ENCODE assay signal across 21 cellular contexts in genomic region chr20:47445291-47445690, GRCh38. TPM values are rescaled to one million over a fixed set of nuclear protein-coding genes. Genes with fewer than 3 reads are reported as not detected.
A peak's percentile ranks its signal among the peaks of the same experiment; 100 is the strongest.
DNase-seq lines count a peak whose midpoint lies in the region; ATAC-seq, FAIRE-seq and TF ChIP-seq lines count a peak whose summit lies in the region.
"Had no signal": no experiment of that assay in that cellular context is flagged by ENCODE, and none has a peak within 500 bp of the region (broad histone marks: within the 10 kb centered on the region; RNA-seq: fewer than 3 reads in every experiment).

No MANE protein-coding gene starts in this region.

- H3K27me3 ChIP-seq in HepG2 (ENCODE audit: control insufficient read depth in 1 of 2, insufficient read depth in 2 of 2, low read length in 2 of 2) (no peaks in the 10 kb centered on the region), right lobe of liver (no peaks in the 10 kb centered on the region), GM12878 (replicated peaks in 1 of 2; ENCODE audit: control insufficient read depth in 2 of 2, insufficient read depth in 2 of 2, low read length in 1 of 2) (no peaks in the 10 kb centered on the region)
- H3K27me3 ChIP-seq in naive thymus-derived CD4-positive, alpha-beta T cell (ENCODE audit: control insufficient read depth in 2 of 2, insufficient read depth in 2 of 2, low read length in 2 of 2) = no peaks in the 10 kb centered on the region

- 98% methylated on average over 8 of the region's 8 CpGs for WGBS in HepG2 (ENCODE audit: low lambda C conversion rate)
- 89% methylated on average over 7 of the region's 8 CpGs for WGBS in right lobe of liver (ENCODE audit: insufficient coverage, low coverage, low lambda C conversion rate, missing lambda C conversion rate)
- 90% methylated on average over 8 of the region's 8 CpGs for WGBS in GM12878 (ENCODE audit: insufficient coverage, insufficient replicate concordance, low lambda C conversion rate, missing lambda C conversion rate)

- H3K79me2 ChIP-seq in HepG2 (ENCODE audit: insufficient read depth, low read length) (no peaks in the 10 kb centered on the region), GM12878 (ENCODE audit: control insufficient read depth, insufficient read depth, low read length) (no peaks in the 10 kb centered on the region)

- H3K4me3 ChIP-seq in HepG2 (replicated peaks in 1 of 3; ENCODE audit: insufficient read depth in 1 of 3, low read depth in 2 of 3, low read length in 3 of 3) (no peak overlapping the region), right lobe of liver (no peak overlapping the region), GM12878 (no peak overlapping the region)
- no peak overlapping the region for H3K4me3 ChIP-seq in naive thymus-derived CD4-positive, alpha-beta T cell (ENCODE audit: low read length)
- H3K4me3 ChIP-seq: GM23248 had no signal

- no peak for DNase-seq in HepG2 (ENCODE audit: low spot score)
- DNase-seq in right lobe of liver = no peak
- DNase-seq in GM12878 (ENCODE audit: low read depth, low spot score) = no peak
- DNase-seq in mucosa of gallbladder (ENCODE audit: low spot score) = no peak
- DNase-seq in naive thymus-derived CD4-positive, alpha-beta T cell = no peak
- DNase-seq: AML-193; C1 segment of cervical spinal cord; Calu3; CD4-positive, alpha-beta memory T cell; COR-L47; DMS53; DMS79 treated with DMSO at 0.1 percent for 48 hours; GF-D8; GM23248; H7; HCEC 1CT had no signal

- H3K36me3 ChIP-seq in HepG2 (replicated peaks in 1 of 2; ENCODE audit: control insufficient read depth in 1 of 2, insufficient read depth in 2 of 2, low read length in 2 of 2) = no peaks in the 10 kb centered on the region
- no peaks in the 10 kb centered on the region for H3K36me3 ChIP-seq in right lobe of liver
- H3K36me3 ChIP-seq in GM12878 (ENCODE audit: control insufficient read depth in 2 of 2, insufficient read depth in 2 of 2, low read length in 1 of 2) = no peaks in the 10 kb centered on the region
- H3K36me3 ChIP-seq in naive thymus-derived CD4-positive, alpha-beta T cell (ENCODE audit: control insufficient read depth in 2 of 3, insufficient read depth in 3 of 3, low read length in 3 of 3) = no peaks in the 10 kb centered on the region

- H3K27me3 Mint-ChIP-seq in stimulated activated memory B cell treated with anti-CD40 and anti-IgM and Interleukin-4, amounts not matched to agents 10 μg/mL and 1 μg/mL and 100 μg/mL, for 72 hours = no peaks in the 10 kb centered on the region
- H3K27me3 Mint-ChIP-seq in naive thymus-derived CD4-positive, alpha-beta T cell = no peaks in the 10 kb centered on the region
- H3K27me3 Mint-ChIP-seq: CD4-positive, alpha-beta memory T cell had no signal

- H3K9ac ChIP-seq in HepG2 (ENCODE audit: insufficient read depth, low read depth, low read length) (no peak overlapping the region), GM12878 (ENCODE audit: control insufficient read depth, insufficient read depth, low read length) (no peak overlapping the region)
- H3K9ac ChIP-seq: GM23248 had no signal

- H3K4me2 ChIP-seq in HepG2 (ENCODE audit: low read depth, low read length) = no peak overlapping the region
- no peak overlapping the region for H3K4me2 ChIP-seq in GM12878 (ENCODE audit: control insufficient read depth, insufficient read depth)

- FAIRE-seq in HepG2 (lab: Jason Lieb, UNC) (no peak), GM12878 (lab: Jason Lieb, UNC) (no peak)
- FAIRE-seq: A204.1, GM12892, H1 had no signal

- H3K27ac ChIP-seq in HepG2 (ENCODE audit: extremely low read length, insufficient read depth, low read length) (no peak overlapping the region), right lobe of liver (no peak overlapping the region), GM12878 (ENCODE audit: control insufficient read depth, insufficient read depth) (no peak overlapping the region)
- no peak overlapping the region for H3K27ac ChIP-seq in naive thymus-derived CD4-positive, alpha-beta T cell (ENCODE audit: low read depth, low read length)
- H3K27ac ChIP-seq: 22Rv1, GM23248 had no signal

- POLR2A ChIA-PET in HepG2 (lab: Yijun Ruan, JAX) = interaction anchor here (1.2 kb wide), 1 partner anchor 9 kb away, joined by 3 read pairs; no protein-coding TSS in a partner anchor
- POLR2A ChIA-PET in GM12878 (lab: Charles Lee) = interaction anchor here (0.5 kb wide), 1 partner anchor 20 kb away, joined by 3 read pairs; no protein-coding TSS in a partner anchor
- POLR2A ChIA-PET in naive thymus-derived CD4-positive, alpha-beta T cell (lab: Charles Lee) = interaction anchor here (0.6 kb wide), 1 partner anchor 91 kb away, joined by 3 read pairs; no protein-coding TSS in a partner anchor

- TF ChIP-seq EP300 in HepG2 (IDR thresholded peaks at IDR 0.05; ENCODE audit: low read depth in 2 of 2, low read length in 2 of 2) = no peak
- TF ChIP-seq EP300 in HepG2 (CRISPR knock-in tag; IDR thresholded peaks at IDR 0.05; ENCODE audit: borderline replicate concordance) = no peak
- TF ChIP-seq EP300 in GM12878 (IDR thresholded peaks at IDR 0.05; ENCODE audit: borderline replicate concordance in 1 of 2, control insufficient read depth in 1 of 2, low read depth in 2 of 2, low read length in 2 of 2) = no peak

- H3K4me1 Mint-ChIP-seq in stimulated activated memory B cell treated with anti-CD40 and anti-IgM and Interleukin-4, amounts not matched to agents 10 μg/mL and 1 μg/mL and 100 μg/mL, for 72 hours = peaks cover 28% of the 10 kb centered on the region
- H3K4me1 Mint-ChIP-seq in naive thymus-derived CD4-positive, alpha-beta T cell = peaks cover 0 to 5% (median 0%) of the 10 kb centered on the region in 7 donors
- H3K4me1 Mint-ChIP-seq: CD4-positive, alpha-beta memory T cell had no signal

- H3K27ac Mint-ChIP-seq in stimulated activated memory B cell treated with anti-CD40 and anti-IgM and Interleukin-4, amounts not matched to agents 10 μg/mL and 1 μg/mL and 100 μg/mL, for 72 hours = peak overlapping the region; percentile 51
- H3K27ac Mint-ChIP-seq in naive thymus-derived CD4-positive, alpha-beta T cell = no peak overlapping the region
- H3K27ac Mint-ChIP-seq: CD4-positive, alpha-beta memory T cell had no signal

- H3K4me3 Mint-ChIP-seq in stimulated activated memory B cell treated with anti-CD40 and anti-IgM and Interleukin-4, amounts not matched to agents 10 μg/mL and 1 μg/mL and 100 μg/mL, for 72 hours = no peak overlapping the region
- no peak overlapping the region for H3K4me3 Mint-ChIP-seq in naive thymus-derived CD4-positive, alpha-beta T cell
- H3K4me3 Mint-ChIP-seq: CD4-positive, alpha-beta memory T cell had no signal

- H3K9me3 ChIP-seq in HepG2 (ENCODE audit: low read length) = no peaks in the 10 kb centered on the region
- no peaks in the 10 kb centered on the region for H3K9me3 ChIP-seq in right lobe of liver
- H3K9me3 ChIP-seq in GM12878 (replicated peaks; ENCODE audit: control insufficient read depth, insufficient read depth, low read length) = no peaks in the 10 kb centered on the region; the same call in 1 of the 3 replicates
- H3K9me3 ChIP-seq in naive thymus-derived CD4-positive, alpha-beta T cell (ENCODE audit: control insufficient read depth in 2 of 3, low read length in 3 of 3) = no peaks in the 10 kb centered on the region

- intact Hi-C loops in HepG2 (cut with micrococcal nuclease; ENCODE audit: unreplicated experiment) = no loop called here
- intact Hi-C loops in right lobe of liver (cut with DNase I) = no loop called here
- intact Hi-C loops in GM12878 (cut with micrococcal nuclease; ENCODE audit: unreplicated experiment) = no loop called here
- intact Hi-C loops in naive thymus-derived CD4-positive, alpha-beta T cell (cut with micrococcal nuclease) = no loop called here

- no peaks in the 10 kb centered on the region for H3K36me3 Mint-ChIP-seq in stimulated activated memory B cell treated with anti-CD40 and anti-IgM and Interleukin-4, amounts not matched to agents 10 μg/mL and 1 μg/mL and 100 μg/mL, for 72 hours
- no peaks in the 10 kb centered on the region for H3K36me3 Mint-ChIP-seq in naive thymus-derived CD4-positive, alpha-beta T cell
- H3K36me3 Mint-ChIP-seq: CD4-positive, alpha-beta memory T cell had no signal

- TF ChIP-seq POLR2A in HepG2 (IDR thresholded peaks at IDR 0.05; ENCODE audit: insufficient read depth in 1 of 2, low read depth in 2 of 2, low read length in 2 of 2) = no peak
- no peak for TF ChIP-seq POLR2A in right lobe of liver (IDR thresholded peaks at IDR 0.05)
- TF ChIP-seq POLR2A in GM12878 (IDR thresholded peaks at IDR 0.05; ENCODE audit: low read depth, low read length) = no peak

- SMC1A ChIA-PET in GM12878 (lab: Charles Lee; ENCODE audit: uncharacterized antibody, unreplicated experiment) = interaction anchor here (0.9 to 1.0 kb wide), 2 partner anchors 11 to 68 kb away, joined by 3 read pairs; no protein-coding TSS in a partner anchor

- no peak for TF ChIP-seq CTCF in HepG2 (CRISPR knock-in tag; IDR thresholded peaks at IDR 0.05)
- no peak for TF ChIP-seq CTCF in right lobe of liver (IDR thresholded peaks at IDR 0.05)
- no peak for TF ChIP-seq CTCF in GM12878 (IDR thresholded peaks at IDR 0.05 in 2 of 3, conservative IDR thresholded peaks at IDR 0.05 in 1 of 3; ENCODE audit: control insufficient read depth in 2 of 3, extremely low read depth in 1 of 3, insufficient read depth in 1 of 3, low read depth in 3 of 3, low read length in 3 of 3)

- in situ Hi-C loops in HepG2 (cut with HindIII; ENCODE audit: extremely low pct_ligation_motif_present, low pct_unique_long_range_greater_than_20kb) (no loop called here), GM12878 (cut with MboI) (no loop called here)

- TF ChIP-seq RAD21 in HepG2 (CRISPR knock-in tag; IDR thresholded peaks at IDR 0.05) = no peak
- TF ChIP-seq RAD21 in GM12878 (IDR thresholded peaks at IDR 0.05; ENCODE audit: insufficient read depth, low read depth, low read length) = no peak

- H3K4me1 ChIP-seq in HepG2 (ENCODE audit: insufficient read depth, low read length) (peaks cover 43% of the 10 kb centered on the region), right lobe of liver (no peaks in the 10 kb centered on the region), GM12878 (ENCODE audit: control insufficient read depth, insufficient read depth, low read length) (peaks cover 8% of the 10 kb centered on the region)
- H3K4me1 ChIP-seq in naive thymus-derived CD4-positive, alpha-beta T cell (ENCODE audit: control insufficient read depth in 2 of 2, insufficient read depth in 2 of 2, low read length in 2 of 2) = no peaks in the 10 kb centered on the region

- RAD21 ChIA-PET in GM12878 (lab: Charles Lee; ENCODE audit: unreplicated experiment) = no interaction called here

- CTCF ChIA-PET in HepG2 (lab: Yijun Ruan, JAX; ENCODE audit: low intra/inter-chr PET ratio, low total read pairs) (no interaction called here), GM12878 (lab: Yijun Ruan, JAX) (interaction anchor here (0.7 kb wide), 1 partner anchor 171 kb away, joined by 3 read pairs; no protein-coding TSS in a partner anchor)
- CTCF ChIA-PET in naive thymus-derived CD4-positive, alpha-beta T cell (lab: Charles Lee) = interaction anchor here (0.7 to 1.1 kb wide), 2 partner anchors 14 to 1175 kb away, joined by 3 read pairs; no protein-coding TSS in a partner anchor

- H3K9me3 Mint-ChIP-seq in stimulated activated memory B cell treated with anti-CD40 and anti-IgM and Interleukin-4, amounts not matched to agents 10 μg/mL and 1 μg/mL and 100 μg/mL, for 72 hours = no peaks in the 10 kb centered on the region
- H3K9me3 Mint-ChIP-seq in naive thymus-derived CD4-positive, alpha-beta T cell = no peaks in the 10 kb centered on the region
- H3K9me3 Mint-ChIP-seq: CD4-positive, alpha-beta memory T cell had no signal

- no peaks in the 10 kb centered on the region for H4K20me1 ChIP-seq in HepG2 (ENCODE audit: insufficient read depth, low read length)
- no peaks in the 10 kb centered on the region for H4K20me1 ChIP-seq in GM12878 (ENCODE audit: control insufficient read depth, insufficient read depth)

- ATAC-seq in HepG2 (no peak), right lobe of liver (no peak), GM12878 (no peak)
- no peak for ATAC-seq in stimulated activated memory B cell treated with anti-CD40 and anti-IgM and Interleukin-4, amounts not matched to agents 10 μg/mL and 1 μg/mL and 100 μg/mL, for 72 hours
- no peak for ATAC-seq in naive thymus-derived CD4-positive, alpha-beta T cell

- no TSS peak for BruUV-seq in HepG2 (replicated peaks; lab: Mats Ljungman, UMichigan)
- BruUV-seq in GM12878 (replicated peaks; lab: Mats Ljungman, UMichigan) = no TSS peak

- no peak overlapping the region for H2AFZ ChIP-seq in HepG2 (ENCODE audit: low read length)
- no peak overlapping the region for H2AFZ ChIP-seq in GM12878 (ENCODE audit: control insufficient read depth, low read depth, low read length)
- H2AFZ ChIP-seq: GM23248 had no signal

RNA-seq across cellular contexts. Expression of gene NCOA3, which starts 56.4 kb away (rescaled TPM):
- total RNA-seq in HepG2 (2016; rRNA removed; fragmentation: Illumina TruSeq; extraction: Trizol) (56.8 and 76.2 TPM in 2 replicates), right lobe of liver (10 to 100 TPM; 11.2 to 15.1 (median 13.8) TPM), GM12878 (2014; rRNA removed) (82.4 and 88.7 TPM in 2 replicates), GM12878 (2014; rRNA removed; fragmentation: Illumina TruSeq; extraction: Trizol) (95.3 and 95.8 TPM in 2 replicates), GM12878 (2021) (87.4 and 96.2 TPM in 2 replicates), mucosa of gallbladder (30.9 TPM)
- total RNA-seq in HepG2 (2016; cell fraction: cytosol; rRNA removed; fragmentation: Illumina TruSeq; extraction: Trizol; ENCODE audit: low read depth) = 30.2 and 36.5 TPM in 2 replicates
- total RNA-seq in HepG2 (2016; cell fraction: insoluble cytoplasmic fraction; rRNA removed; fragmentation: Illumina TruSeq; extraction: Trizol) = 56.0 and 74.0 TPM in 2 replicates
- total RNA-seq in HepG2 (2016; cell fraction: membrane; rRNA removed; fragmentation: Illumina TruSeq; extraction: Trizol) = 34.2 and 36.7 TPM in 2 replicates
- total RNA-seq in HepG2 (2016; cell fraction: nucleus; rRNA removed; fragmentation: Illumina TruSeq; extraction: Trizol) = 59.3 and 64.3 TPM in 2 replicates
- polyA plus RNA-seq in HepG2 (2011; rRNA removed) (25.0 and 35.0 TPM in 2 replicates), GM12878 (2011; rRNA removed) (92.6 and 114 TPM in 2 replicates), GM12878 (2014; fragmentation: Illumina TruSeq; extraction: Trizol) (78.2 and 94.6 TPM in 2 replicates), GM12878 (2014; fragmentation: Nextera tagmentation; extraction: Ambion mirVana) (10 to 100 TPM; 16.9 to 18.0 TPM), GM12878 (2014; rRNA removed) (62.4 and 66.0 TPM in 2 replicates), GM12878 (2016; fragmentation: Nextera tagmentation; extraction: Ambion mirVana) (10 to 100 TPM; 68.1 to 69.1 TPM)
- 17.2 and 18.9 TPM in 2 replicates for polyA plus RNA-seq in HepG2 (2011; cell fraction: cytosol; rRNA removed)
- 36.9 and 40.6 TPM in 2 replicates for polyA plus RNA-seq in HepG2 (2011; cell fraction: nucleus; rRNA removed)
- polyA plus RNA-seq in HepG2 (2012) = 22.6 and 26.9 TPM in 2 replicates
- 2.0 and 2.4 TPM in 2 replicates for polyA plus RNA-seq in HepG2 (2016; cell fraction: cytosol; fragmentation: Illumina TruSeq; extraction: Trizol; ENCODE audit: low read depth)
- 40.1 and 40.4 TPM in 2 replicates for polyA plus RNA-seq in HepG2 (2016; cell fraction: insoluble cytoplasmic fraction; fragmentation: Illumina TruSeq; extraction: Trizol; ENCODE audit: low read depth)
- 5.5 and 5.7 TPM in 2 replicates for polyA plus RNA-seq in HepG2 (2016; cell fraction: membrane; fragmentation: Illumina TruSeq; extraction: Trizol; ENCODE audit: low read depth)
- polyA plus RNA-seq in HepG2 (2016; cell fraction: nucleus; fragmentation: Illumina TruSeq; extraction: Trizol; ENCODE audit: insufficient read depth, low read depth) = 53.5 and 57.7 TPM in 2 replicates
- polyA minus RNA-seq in HepG2 (2011; rRNA and poly(A)+ RNA removed; ENCODE audit: low replicate concordance) = 49.8 and 56.6 TPM in 2 replicates
- polyA minus RNA-seq in HepG2 (2011; cell fraction: cytosol; rRNA and poly(A)+ RNA removed) = 41.6 and 42.5 TPM in 2 replicates
- polyA minus RNA-seq in HepG2 (2011; cell fraction: nucleus; rRNA and poly(A)+ RNA removed) = 75.8 and 76.3 TPM in 2 replicates
- total RNA-seq in GM12878 (2013; cell fraction: nucleolus; rRNA removed) = 241 and 256 TPM in 2 replicates
- polyA plus RNA-seq in GM12878 (2011; ENCODE audit: low read depth) = 30.3 TPM
- 60.3 and 60.4 TPM in 2 replicates for polyA plus RNA-seq in GM12878 (2011; cell fraction: cytosol; rRNA removed)
- 89.9 and 95.2 TPM in 2 replicates for polyA plus RNA-seq in GM12878 (2011; cell fraction: nucleus; rRNA removed)
- polyA plus RNA-seq in GM12878 (2012) = 38.3 and 50.2 TPM in 2 replicates
- 126 and 138 TPM in 2 replicates for polyA minus RNA-seq in GM12878 (2011; rRNA and poly(A)+ RNA removed)
- 52.3 and 52.4 TPM in 2 replicates for polyA minus RNA-seq in GM12878 (2011; cell fraction: cytosol; rRNA and poly(A)+ RNA removed)
- 48.2 and 66.5 TPM in 2 replicates for polyA minus RNA-seq in GM12878 (2011; cell fraction: nucleus; rRNA and poly(A)+ RNA removed)
- 100 to 1,000 TPM in 1 of 5 experiments, 10 to 100 TPM in 4; 75.0 to 115 (median 89.2) TPM for total RNA-seq in naive thymus-derived CD4-positive, alpha-beta T cell
- polyA plus RNA-seq in naive thymus-derived CD4-positive, alpha-beta T cell = 10 to 100 TPM; 20.3 to 28.4 TPM
